12 cellular contexts compared by ENCODE assay signal in genomic region chr10:124676416-124677062, GRCh38.
A peak's percentile ranks its signal among the peaks of the same experiment; 100 is the strongest.
DNase-seq lines count a peak whose midpoint lies in the region; ATAC-seq, FAIRE-seq and TF ChIP-seq lines count a peak whose summit lies in the region.
"Had no signal": no experiment of that assay in that cellular context is flagged by ENCODE, and none has a peak within 500 bp of the region (broad histone marks: within the 10 kb centered on the region; RNA-seq: fewer than 3 reads in every experiment).

No MANE protein-coding gene starts in this region.

- TF ChIP-seq CTCF in left ventricle myocardium inferior (IDR thresholded peaks at IDR 0.05; ENCODE audit: borderline replicate concordance), result no peak
- no peak for TF ChIP-seq CTCF in tibial nerve (IDR thresholded peaks at IDR 0.05)

- POLR2A ChIA-PET in naive thymus-derived CD4-positive, alpha-beta T cell (lab: Charles Lee), result interaction anchor here (0.7 to 7.8 kb wide), 10 partner anchors 9 to 46 kb away, joined by 3 to 74 read pairs (median 5); no protein-coding TSS in a partner anchor

- no peak for TF ChIP-seq POLR2A in tibial nerve (IDR thresholded peaks at IDR 0.05)

- H3K36me3 ChIP-seq in left ventricle myocardium inferior, result peaks cover 14% of the 10 kb centered on the region
- H3K36me3 ChIP-seq in naive thymus-derived CD4-positive, alpha-beta T cell (ENCODE audit: control insufficient read depth in 2 of 3, insufficient read depth in 3 of 3, low read length in 3 of 3), result peaks cover 0 to 10% (median 9%) of the 10 kb centered on the region in 3 experiments
- H3K36me3 ChIP-seq in tibial nerve, result peaks cover 0 to 15% (median 0%) of the 10 kb centered on the region in 3 donors

- H3K4me3 Mint-ChIP-seq in naive thymus-derived CD4-positive, alpha-beta T cell, result peak overlapping the region in 9 of 10 donors; percentile 51 to 93 (median 74)
- H3K4me3 Mint-ChIP-seq: activated CD4-positive, alpha-beta T cell treated with anti-CD3 and anti-CD28 coated beads for 36 hours had no signal

- TF ChIP-seq EP300 in tibial nerve (IDR thresholded peaks at IDR 0.05), result peak in 1 of 2 donors; percentile 9

- H3K9me3 Mint-ChIP-seq in naive thymus-derived CD4-positive, alpha-beta T cell, result no peaks in the 10 kb centered on the region

- WGBS in tibial nerve, 2 donors, result 42 to 49% methylated on average over 11 to 15 of the region's 15 CpGs

- H3K36me3 Mint-ChIP-seq in naive thymus-derived CD4-positive, alpha-beta T cell, result peaks cover 4 to 32% (median 15%) of the 10 kb centered on the region in 5 donors

- H3K27me3 Mint-ChIP-seq in naive thymus-derived CD4-positive, alpha-beta T cell, result no peaks in the 10 kb centered on the region
- H3K27me3 Mint-ChIP-seq: activated CD4-positive, alpha-beta T cell treated with anti-CD3 and anti-CD28 coated beads for 36 hours had no signal

- no peak for FAIRE-seq in GM19239 (lab: Jason Lieb, UNC)
- FAIRE-seq: small intestine had no signal

- H3K9me3 ChIP-seq in left ventricle myocardium inferior (replicated peaks) (no peaks in the 10 kb centered on the region), tibial nerve (no peaks in the 10 kb centered on the region)
- no peaks in the 10 kb centered on the region for H3K9me3 ChIP-seq in naive thymus-derived CD4-positive, alpha-beta T cell (ENCODE audit: control insufficient read depth in 2 of 3, low read length in 3 of 3)

- peak overlapping the region; percentile 56 for H3K4me3 ChIP-seq in left ventricle myocardium inferior
- H3K4me3 ChIP-seq in naive thymus-derived CD4-positive, alpha-beta T cell (ENCODE audit: low read length), result no peak overlapping the region
- no peak overlapping the region for H3K4me3 ChIP-seq in tibial nerve

- no peak for ATAC-seq in left cardiac atrium
- ATAC-seq in naive thymus-derived CD4-positive, alpha-beta T cell, result no peak
- no peak for ATAC-seq in GM19452 (IDR thresholded peaks at IDR 0.05; ENCODE audit: unreplicated experiment)
- ATAC-seq: activated CD4-positive, alpha-beta T cell treated with anti-CD3 and anti-CD28 coated beads for 36 hours had no signal

- H3K27ac Mint-ChIP-seq in naive thymus-derived CD4-positive, alpha-beta T cell, result peak overlapping the region in 8 of 9 donors; percentile 36 to 97 (median 92)

- DNase-seq in left ventricle myocardium inferior (peak; percentile 17), left cardiac atrium (no peak), astrocyte of the hippocampus (ENCODE audit: low read depth, low spot score) (peak; percentile 26), tibial nerve (ENCODE audit: low spot score in 2 of 2) (no peak), GM19239 (ENCODE audit: insufficient read length, low spot score) (no peak)
- no peak for DNase-seq in naive thymus-derived CD4-positive, alpha-beta T cell
- DNase-seq in stimulated activated CD4-positive, alpha-beta T cell treated with anti-CD3 and anti-CD28 coated beads, Interleukin-15, amount 100 ng/mL, for 24 hours, result no peak
- DNase-seq: activated CD4-positive, alpha-beta T cell treated with anti-CD3 and anti-CD28 coated beads for 36 hours; NCI-H2081 treated with DMSO at 0.1 percent for 48 hours; small intestine; SW 1271 had no signal

- peaks cover 100% of the 10 kb centered on the region for H3K4me1 ChIP-seq in left ventricle myocardium inferior
- H3K4me1 ChIP-seq in naive thymus-derived CD4-positive, alpha-beta T cell (ENCODE audit: control insufficient read depth in 2 of 2, insufficient read depth in 2 of 2, low read length in 2 of 2), result peaks cover 87 to 96% of the 10 kb centered on the region in 2 donors
- H3K4me1 ChIP-seq in tibial nerve, result peaks cover 7 to 100% (median 96%) of the 10 kb centered on the region in 4 donors

- H3K4me1 Mint-ChIP-seq in naive thymus-derived CD4-positive, alpha-beta T cell, result peaks cover 63 to 100% (median 95%) of the 10 kb centered on the region in 7 donors

- intact Hi-C loops in left ventricle myocardium inferior (cut with micrococcal nuclease), result no loop called here
- intact Hi-C loops in left cardiac atrium (cut with DNase I), result loop anchor here in 1 of 2 donors (5.0 kb wide), 1 partner anchor 34 kb away; no protein-coding TSS in a partner anchor
- intact Hi-C loops in naive thymus-derived CD4-positive, alpha-beta T cell (cut with micrococcal nuclease), result loop anchor here in 1 of 2 donors (5.0 kb wide), 1 partner anchor 39 kb away; no protein-coding TSS in a partner anchor

- H3K27me3 ChIP-seq in left ventricle myocardium inferior (ENCODE audit: low read depth), result no peaks in the 10 kb centered on the region
- H3K27me3 ChIP-seq in naive thymus-derived CD4-positive, alpha-beta T cell (ENCODE audit: control insufficient read depth in 2 of 2, insufficient read depth in 2 of 2, low read length in 2 of 2), result no peaks in the 10 kb centered on the region
- H3K27me3 ChIP-seq in tibial nerve, result no peaks in the 10 kb centered on the region

- H3K27ac ChIP-seq in left ventricle myocardium inferior (replicated peaks), result peak overlapping the region; percentile 95
- H3K27ac ChIP-seq in naive thymus-derived CD4-positive, alpha-beta T cell (ENCODE audit: low read depth, low read length), result no peak overlapping the region
- H3K27ac ChIP-seq in tibial nerve, result peak overlapping the region; percentile 53 to 95 (median 88)

- CTCF ChIA-PET in naive thymus-derived CD4-positive, alpha-beta T cell (lab: Charles Lee), result interaction anchor here (0.6 to 2.9 kb wide), 5 partner anchors 8 to 65 kb away, joined by 3 to 10 read pairs (median 3); no protein-coding TSS in a partner anchor

Comparison
In these comparisons a context has a peak if more than half of its experiments do, and no peak if none do; other contexts are left out.
1. DNase-seq: peak in left ventricle myocardium inferior (single experiment) and astrocyte of the hippocampus (single experiment); none in left cardiac atrium (single experiment), naive thymus-derived CD4-positive, alpha-beta T cell (0 of 9), tibial nerve (0 of 2), GM19239 (single experiment) and stimulated activated CD4-positive, alpha-beta T cell treated with anti-CD3 and anti-CD28 coated beads, Interleukin-15, amount 100 ng/mL, for 24 hours (single experiment).